ENCODE assay signal across 10 cellular contexts in genomic region chr2:70498054-70498453, GRCh38. TPM values are rescaled to one million over a fixed set of nuclear protein-coding genes. Genes with fewer than 3 reads are reported as not detected.
DNase-seq lines count a peak whose midpoint lies in the region; ATAC-seq, FAIRE-seq and TF ChIP-seq lines count a peak whose summit lies in the region.
"Had no signal": no experiment of that assay in that cellular context is flagged by ENCODE, and none has a peak within 500 bp of the region (broad histone marks: within the 10 kb centered on the region; RNA-seq: fewer than 3 reads in every experiment).

No MANE protein-coding gene starts in this region.

- no peak for TF ChIP-seq POLR2A in vagina (IDR thresholded peaks at IDR 0.05)

- intact Hi-C loops in vagina (cut with DNase I): no loop called here

- H3K27me3 ChIP-seq in SK-N-SH (ENCODE audit: insufficient read depth) (peaks cover 13% of the 10 kb centered on the region; the same call in 1 of the 2 replicates), keratinocyte (ENCODE audit: control insufficient read depth, extremely low read depth, insufficient read depth, low read length) (no peaks in the 10 kb centered on the region), vagina (no peaks in the 10 kb centered on the region)

- no peaks in the 10 kb centered on the region for H3K9me3 ChIP-seq in SK-N-SH
- no peaks in the 10 kb centered on the region for H3K9me3 ChIP-seq in keratinocyte (ENCODE audit: control insufficient read depth, low read depth, low read length)
- no peaks in the 10 kb centered on the region for H3K9me3 ChIP-seq in vagina
- H3K9me3 ChIP-seq: left lung had no signal

- FAIRE-seq in keratinocyte (lab: Jason Lieb, UNC): peak; percentile 44

- H3K4me1 ChIP-seq in SK-N-SH (ENCODE audit: control insufficient read depth in 1 of 2, insufficient read depth in 2 of 2, low read depth in 1 of 2, low read length in 1 of 2): peaks cover 0 to 3% of the 10 kb centered on the region in 2 experiments; a peak in 2 of 4 replicates
- H3K4me1 ChIP-seq in keratinocyte (ENCODE audit: control insufficient read depth, extremely low read depth, insufficient read depth, low read length): peaks cover 25% of the 10 kb centered on the region
- H3K4me1 ChIP-seq in vagina: no peaks in the 10 kb centered on the region
- H3K4me1 ChIP-seq: left lung had no signal

- H3K4me3 ChIP-seq in SK-N-SH (ENCODE audit: low read depth in 2 of 2, low read length in 1 of 2) (no peak overlapping the region), keratinocyte (ENCODE audit: control insufficient read depth in 2 of 3, extremely low read depth in 1 of 3, insufficient read depth in 2 of 3, low read depth in 1 of 3, low read length in 3 of 3) (no peak overlapping the region), vagina (no peak overlapping the region)
- H3K4me3 ChIP-seq: left lung had no signal

- H3K27ac ChIP-seq in SK-N-SH (ENCODE audit: low read depth in 2 of 2, low read length in 1 of 2) (no peak overlapping the region), keratinocyte (ENCODE audit: control insufficient read depth, insufficient read depth, low read length) (no peak overlapping the region), vagina (no peak overlapping the region)
- H3K27ac ChIP-seq: left lung had no signal

- no peak for ATAC-seq in HG03097 (IDR thresholded peaks at IDR 0.05; ENCODE audit: low FRiP score, unreplicated experiment)
- ATAC-seq: left lung had no signal

- CTCF ChIA-PET in SK-N-SH (lab: Yijun Ruan, JAX): interaction anchor here (0.5 to 2.1 kb wide), 10 partner anchors 10 to 120 kb away, joined by 3 to 7 read pairs (median 4); partner anchors contain the start of gene TGFA

- H3K79me2 ChIP-seq in SK-N-SH (ENCODE audit: insufficient read depth): no peaks in the 10 kb centered on the region
- peaks cover 85% of the 10 kb centered on the region for H3K79me2 ChIP-seq in keratinocyte (ENCODE audit: control insufficient read depth, insufficient read depth, low read length)

- H2AFZ ChIP-seq in SK-N-SH (ENCODE audit: low read depth): no peak overlapping the region
- no peak overlapping the region for H2AFZ ChIP-seq in keratinocyte (ENCODE audit: control insufficient read depth, low read length)

- dilution Hi-C loops in keratinocyte (cut with MboI; ENCODE audit: extremely low pct_ligation_motif_present, low sequenced_read_pairs): no loop called here

- no peaks in the 10 kb centered on the region for H3F3A ChIP-seq in SK-N-SH (replicated peaks; ENCODE audit: insufficient read depth)

- H3K4me2 ChIP-seq in SK-N-SH (no peak overlapping the region), keratinocyte (ENCODE audit: control insufficient read depth, extremely low read depth, insufficient read depth, low read depth, low read length) (no peak overlapping the region)

- H4K20me1 ChIP-seq in SK-N-SH (ENCODE audit: insufficient read depth): no peaks in the 10 kb centered on the region
- H4K20me1 ChIP-seq in keratinocyte (ENCODE audit: control insufficient read depth, extremely low read depth, insufficient read depth, low read length): no peaks in the 10 kb centered on the region

- TF ChIP-seq EP300 in SK-N-SH (IDR thresholded peaks at IDR 0.05; ENCODE audit: borderline replicate concordance in 1 of 2, low read depth in 1 of 2, low read length in 1 of 2): no peak

- TF ChIP-seq CTCF in SK-N-SH (IDR thresholded peaks at IDR 0.05) (no peak; the same call in 1 of the 2 replicates), keratinocyte (optimal IDR thresholded peaks at IDR 0.05 in 1 of 3, IDR thresholded peaks at IDR 0.05 in 1 of 3, conservative IDR thresholded peaks at IDR 0.05 in 1 of 3; ENCODE audit: extremely low read depth in 1 of 3, insufficient read depth in 2 of 3, low read length in 3 of 3) (peak; percentile 2 to 62 (median 42)), vagina (IDR thresholded peaks at IDR 0.05) (no peak)

- peak; percentile 26; the same call in 1 of the 2 replicates for TF ChIP-seq RAD21 in SK-N-SH (IDR thresholded peaks at IDR 0.05; ENCODE audit: low read length)

- no peaks in the 10 kb centered on the region for H3K9me2 ChIP-seq in SK-N-SH

- no peaks in the 10 kb centered on the region for H3K9me1 ChIP-seq in keratinocyte (ENCODE audit: control insufficient read depth, extremely low read depth, insufficient read depth, low read length)

- H3K36me3 ChIP-seq in SK-N-SH (replicated peaks in 1 of 2; ENCODE audit: control insufficient read depth in 1 of 2, insufficient read depth in 2 of 2, low read length in 1 of 2) (no peaks in the 10 kb centered on the region), keratinocyte (ENCODE audit: control insufficient read depth in 2 of 2, extremely low read depth in 1 of 2, insufficient read depth in 2 of 2, low read length in 2 of 2) (peaks cover 12 to 29% of the 10 kb centered on the region in 2 experiments), vagina (no peaks in the 10 kb centered on the region)
- H3K36me3 ChIP-seq: left lung had no signal

- POLR2A ChIA-PET in SK-N-SH (lab: Yijun Ruan, JAX): no interaction called here

- DNase-seq in COLO668 (lab: John Stamatoyannopoulos, UW; ENCODE audit: unreplicated experiment): peak; percentile 71
- DNase-seq in H4 (ENCODE audit: low spot score): peak; percentile 14
- DNase-seq in SK-N-SH: peak; percentile 32
- DNase-seq in keratinocyte (ENCODE audit: low read depth, low spot score): no peak
- DNase-seq in vagina (ENCODE audit: extremely low spot score in 2 of 2): no peak
- DNase-seq in medulla oblongata (ENCODE audit: extremely low spot score): no peak
- DNase-seq in C1 segment of cervical spinal cord (lab: John Stamatoyannopoulos, UW): no peak
- DNase-seq: left lung, NCI-H1930 had no signal

- H3K9ac ChIP-seq in SK-N-SH (no peak overlapping the region), keratinocyte (ENCODE audit: control insufficient read depth, extremely low read depth, insufficient read depth, low read length) (no peak overlapping the region)

TF ChIP-seq in SK-N-SH, 30 proteins besides CTCF, POLR2A, EP300 and RAD21:
- TF ChIP-seq TEAD4 (IDR thresholded peaks at IDR 0.05; ENCODE audit: borderline replicate concordance, insufficient read depth) (no peak), PBX3 (IDR thresholded peaks at IDR 0.05) (no peak), REST (IDR thresholded peaks at IDR 0.05; ENCODE audit: low read depth, low read length) (no peak), RXRA (IDR thresholded peaks at IDR 0.05; ENCODE audit: borderline replicate concordance, low read depth) (no peak), NRF1 (IDR thresholded peaks at IDR 0.05; ENCODE audit: low read depth, low read length) (no peak), CHD2 (IDR thresholded peaks at IDR 0.05; ENCODE audit: low read length, partially characterized antibody) (no peak), POLR2AphosphoS5 (IDR thresholded peaks at IDR 0.05; ENCODE audit: low read depth, low read length) (no peak)

RNA-seq across cellular contexts. Expression of gene TGFA, which starts 55.6 kb away (rescaled TPM):
- 19.7 and 32.2 TPM in 2 replicates for total RNA-seq in H4 (2014; rRNA removed; shearing (Covaris generic))
- polyA plus RNA-seq in SK-N-SH (2012; rRNA removed) (not detected in 2 replicates), keratinocyte (26.6 to 71.8 TPM (median 51.7 TPM) in 3 replicates)
- 0.01 TPM in 1 of 2 replicates, not detected in the other for polyA plus RNA-seq in SK-N-SH (2012; cell fraction: cytosol; rRNA removed)
- polyA plus RNA-seq in SK-N-SH (2012; cell fraction: nucleus; rRNA removed): not detected in 2 replicates
- polyA plus RNA-seq in keratinocyte (2011; ENCODE audit: low read depth): 45.8 TPM
- polyA plus RNA-seq in keratinocyte (2011; cell fraction: cytosol; rRNA removed): 35.1 and 39.9 TPM in 2 replicates
- 46.4 and 47.9 TPM in 2 replicates for polyA plus RNA-seq in keratinocyte (2011; cell fraction: nucleus; rRNA removed)
- polyA plus RNA-seq in keratinocyte (2012; ENCODE audit: low replicate concordance): 45.8 and 70.2 TPM in 2 replicates
- 42.6 to 126 TPM (median 65.6 TPM) in 3 replicates for polyA minus RNA-seq in keratinocyte
- 76.2 TPM for polyA minus RNA-seq in keratinocyte (2011; cell fraction: cytosol; rRNA and poly(A)+ RNA removed)
- 66.3 and 93.9 TPM in 2 replicates for polyA minus RNA-seq in keratinocyte (2011; cell fraction: nucleus; rRNA and poly(A)+ RNA removed)
- total RNA-seq in vagina: 27.7 TPM

Comparison
In these comparisons a context has a peak if more than half of its experiments do, and no peak if none do; other contexts are left out.
1. DNase-seq: peak in COLO668 (single experiment), H4 (single experiment) and SK-N-SH (single experiment); none in keratinocyte (single experiment), vagina (0 of 2), medulla oblongata (single experiment) and C1 segment of cervical spinal cord (0 of 14).
2. CTCF ChIP-seq: peak in keratinocyte (3 of 3); none in SK-N-SH (single experiment) and vagina (0 of 3).